Comparison of ENCODE assay signal across 16 cellular contexts in genomic region chr12:81615031-81615430, GRCh38.
A peak's percentile ranks its signal among the peaks of the same experiment; 100 is the strongest.
DNase-seq lines count a peak whose midpoint lies in the region; ATAC-seq, FAIRE-seq and TF ChIP-seq lines count a peak whose summit lies in the region.
"Had no signal": no experiment of that assay in that cellular context is flagged by ENCODE, and none has a peak within 500 bp of the region (broad histone marks: within the 10 kb centered on the region; RNA-seq: fewer than 3 reads in every experiment).

No MANE protein-coding gene starts in this region.

- no peak overlapping the region for H3K4me3 Mint-ChIP-seq in astrocyte (ENCODE audit: unreplicated experiment)
- H3K4me3 Mint-ChIP-seq: CD14-positive monocyte; CD4-positive, alpha-beta memory T cell had no signal

- no peak overlapping the region for H3K4me3 ChIP-seq in astrocyte (ENCODE audit: insufficient read depth, low read depth, low read length)
- H3K4me3 ChIP-seq in skeletal muscle cell (ENCODE audit: low read depth, low read length): no peak overlapping the region
- H3K4me3 ChIP-seq: BLaER1 had no signal

- no peaks in the 10 kb centered on the region for H3K4me1 Mint-ChIP-seq in astrocyte (ENCODE audit: low read depth, unreplicated experiment)
- H3K4me1 Mint-ChIP-seq: CD14-positive monocyte; CD4-positive, alpha-beta memory T cell had no signal

- no peaks in the 10 kb centered on the region for H3K36me3 Mint-ChIP-seq in astrocyte (ENCODE audit: low read depth, unreplicated experiment)
- H3K36me3 Mint-ChIP-seq: CD14-positive monocyte; CD4-positive, alpha-beta memory T cell had no signal

- H2AFZ ChIP-seq in astrocyte (ENCODE audit: low read depth, low read length): no peak overlapping the region

- FAIRE-seq in D721Med (lab: Jason Lieb, UNC) (peak; percentile 87), astrocyte (lab: Jason Lieb, UNC) (no peak)
- FAIRE-seq: G401.6, GM12891 had no signal

- H3K9me3 Mint-ChIP-seq in astrocyte (ENCODE audit: unreplicated experiment): peaks cover 2% of the 10 kb centered on the region
- H3K9me3 Mint-ChIP-seq: CD4-positive, alpha-beta memory T cell had no signal

- no peak overlapping the region for H3K9ac ChIP-seq in astrocyte (ENCODE audit: low read length)
- H3K9ac ChIP-seq: BLaER1 had no signal

- no peak for DNase-seq in D721Med (ENCODE audit: insufficient read length, low spot score)
- peak; percentile 11 for DNase-seq in NCI-H82 treated with DMSO at 0.1 percent for 48 hours (lab: John Stamatoyannopoulos, UW; ENCODE audit: unreplicated experiment)
- DNase-seq in astrocyte (ENCODE audit: low read depth): peak; percentile 23
- peak; percentile 1 for DNase-seq in skeletal muscle cell (ENCODE audit: low read depth)
- DNase-seq: 8988T; CD4-positive, alpha-beta memory T cell; GOT3; H7 had no signal

- H3K27me3 Mint-ChIP-seq in astrocyte (ENCODE audit: low read depth, unreplicated experiment): no peaks in the 10 kb centered on the region
- H3K27me3 Mint-ChIP-seq: CD4-positive, alpha-beta memory T cell had no signal

- no peak for ATAC-seq in GM21528 (IDR thresholded peaks at IDR 0.05; ENCODE audit: low FRiP score, unreplicated experiment)
- no peak for ATAC-seq in HG02759 (IDR thresholded peaks at IDR 0.05; ENCODE audit: unreplicated experiment)
- ATAC-seq in GM18868 (IDR thresholded peaks at IDR 0.05; ENCODE audit: unreplicated experiment): no peak
- ATAC-seq: HCT116 had no signal

- no peaks in the 10 kb centered on the region for H3K9me3 ChIP-seq in astrocyte (ENCODE audit: insufficient read depth, low read depth, low read length)
- H3K9me3 ChIP-seq: BLaER1 had no signal

- H3K27me3 ChIP-seq in astrocyte (ENCODE audit: insufficient read depth, low read length): no peaks in the 10 kb centered on the region
- H3K27me3 ChIP-seq: BLaER1 had no signal

- H3K79me2 ChIP-seq in astrocyte (ENCODE audit: insufficient read depth, low read length): no peaks in the 10 kb centered on the region

- no peaks in the 10 kb centered on the region for H4K20me1 ChIP-seq in astrocyte (ENCODE audit: insufficient read depth, low read length)
- H4K20me1 ChIP-seq: BLaER1 had no signal

- no peak overlapping the region for H3K27ac Mint-ChIP-seq in astrocyte (ENCODE audit: unreplicated experiment)
- H3K27ac Mint-ChIP-seq: CD14-positive monocyte; CD4-positive, alpha-beta memory T cell had no signal

- TF ChIP-seq CTCF in D721Med (IDR thresholded peaks at IDR 0.05; ENCODE audit: insufficient read depth, missing control alignments) (no peak), astrocyte (IDR thresholded peaks at IDR 0.05; ENCODE audit: insufficient read depth, low read depth, low read length) (no peak)

- no peak overlapping the region for H3K4me2 ChIP-seq in astrocyte (ENCODE audit: low read length)
- H3K4me2 ChIP-seq: BLaER1 had no signal

- no peaks in the 10 kb centered on the region for H3K4me1 ChIP-seq in astrocyte (ENCODE audit: insufficient read depth, low read length)
- H3K4me1 ChIP-seq: BLaER1 had no signal

- H3K36me3 ChIP-seq in astrocyte (ENCODE audit: insufficient read depth, low read length): no peaks in the 10 kb centered on the region
- H3K36me3 ChIP-seq: BLaER1 had no signal

- H3K27ac ChIP-seq in astrocyte (ENCODE audit: low read depth, low read length): no peak overlapping the region
- H3K27ac ChIP-seq: BLaER1 had no signal
